Comparison of ENCODE assay signal across 10 cellular contexts in genomic region chr11:69215784-69216415, GRCh38.
DNase-seq lines count a peak whose midpoint lies in the region; ATAC-seq and TF ChIP-seq lines count a peak whose summit lies in the region.
"Had no signal": no experiment of that assay in that cellular context is flagged by ENCODE, and none has a peak within 500 bp of the region (broad histone marks: within the 10 kb centered on the region; RNA-seq: fewer than 3 reads in every experiment).

No MANE protein-coding gene starts in this region.

- peak; percentile 91 for ATAC-seq in RWPE2 (ENCODE audit: low read depth)

- DNase-seq in H4 (ENCODE audit: low spot score) (peak; percentile 70), RWPE2 (ENCODE audit: low spot score) (no peak), fibroblast of villous mesenchyme (ENCODE audit: low read depth) (peak; percentile 7), stomach (peak; percentile 27), NOMO-1 (lab: John Stamatoyannopoulos, UW; ENCODE audit: unreplicated experiment in 2 of 2) (no peak), brain microvascular endothelial cell (no peak), kidney glomerular epithelial cell (lab: John Stamatoyannopoulos, UW) (no peak)
- DNase-seq: activated T-cell treated with anti-CD3 and anti-CD28 coated beads for 4 hours, Kasumi-1 had no signal

- H3K4me1 ChIP-seq in RWPE2 (ENCODE audit: insufficient read depth, poor library complexity, severe bottlenecking) (peaks cover 6% of the 10 kb centered on the region), stomach (peaks cover 0 to 10% (median 4%) of the 10 kb centered on the region in 4 donors)
- H3K4me1 ChIP-seq: ascending aorta had no signal

- no peak overlapping the region for H3K4me3 ChIP-seq in RWPE2 (ENCODE audit: severe bottlenecking)
- no peak overlapping the region for H3K4me3 ChIP-seq in fibroblast of villous mesenchyme (ENCODE audit: low read depth, low read length)
- H3K4me3 ChIP-seq in stomach: no peak overlapping the region
- H3K4me3 ChIP-seq in brain microvascular endothelial cell (ENCODE audit: low read depth, low read length): no peak overlapping the region
- H3K4me3 ChIP-seq: ascending aorta had no signal

- TF ChIP-seq CTCF in RWPE2 (IDR thresholded peaks at IDR 0.05; ENCODE audit: poor library complexity, severe bottlenecking) (no peak), fibroblast of villous mesenchyme (IDR thresholded peaks at IDR 0.05; ENCODE audit: insufficient read depth, low read depth, low read length) (no peak), stomach (IDR thresholded peaks at IDR 0.05) (no peak), brain microvascular endothelial cell (IDR thresholded peaks at IDR 0.05; ENCODE audit: low read depth, low read length, missing control alignments) (no peak)

- TF ChIP-seq POLR2A in stomach (IDR thresholded peaks at IDR 0.05): no peak

- in situ Hi-C loops in brain microvascular endothelial cell (cut with HindIII; ENCODE audit: low pct_ligation_motif_present, low sequenced_read_pairs): no loop called here

- WGBS in stomach, 5 donors: 49 to 68% (median 60%) methylated on average over 6 of the region's 6 CpGs

- no peak for TF ChIP-seq EP300 in stomach (IDR thresholded peaks at IDR 0.05)

- no peaks in the 10 kb centered on the region for H3K27me3 ChIP-seq in RWPE2 (ENCODE audit: insufficient read depth, poor library complexity, severe bottlenecking)
- H3K27me3 ChIP-seq in stomach: peaks cover 0 to 26% (median 0%) of the 10 kb centered on the region in 3 donors
- no peaks in the 10 kb centered on the region for H3K27me3 ChIP-seq in brain microvascular endothelial cell (replicated peaks)
- H3K27me3 ChIP-seq: ascending aorta had no signal

- H3K36me3 ChIP-seq in RWPE2 (ENCODE audit: low read depth) (no peaks in the 10 kb centered on the region), stomach (no peaks in the 10 kb centered on the region), brain microvascular endothelial cell (replicated peaks) (no peaks in the 10 kb centered on the region)
- H3K36me3 ChIP-seq: ascending aorta had no signal

- H3K9me3 ChIP-seq in RWPE2 (ENCODE audit: severe bottlenecking): no peaks in the 10 kb centered on the region
- no peaks in the 10 kb centered on the region for H3K9me3 ChIP-seq in stomach
- H3K9me3 ChIP-seq: ascending aorta had no signal

- intact Hi-C loops in stomach (cut with DNase I; ENCODE audit: low total_unique reads): no loop called here

- H3K27ac ChIP-seq in RWPE2 (ENCODE audit: poor library complexity, severe bottlenecking): no peak overlapping the region
- H3K27ac ChIP-seq in stomach: no peak overlapping the region
- no peak overlapping the region for H3K27ac ChIP-seq in brain microvascular endothelial cell
- H3K27ac ChIP-seq: ascending aorta had no signal

Comparison
In these comparisons a context has a peak if more than half of its experiments do, and no peak if none do; other contexts are left out.
1. DNase-seq: peak in H4 (single experiment), fibroblast of villous mesenchyme (single experiment) and stomach (single experiment); none in RWPE2 (single experiment), NOMO-1 (0 of 2), brain microvascular endothelial cell (single experiment) and kidney glomerular epithelial cell (single experiment).